ENCODE assay signal across 7 cellular contexts in the genomic region with DNA sequence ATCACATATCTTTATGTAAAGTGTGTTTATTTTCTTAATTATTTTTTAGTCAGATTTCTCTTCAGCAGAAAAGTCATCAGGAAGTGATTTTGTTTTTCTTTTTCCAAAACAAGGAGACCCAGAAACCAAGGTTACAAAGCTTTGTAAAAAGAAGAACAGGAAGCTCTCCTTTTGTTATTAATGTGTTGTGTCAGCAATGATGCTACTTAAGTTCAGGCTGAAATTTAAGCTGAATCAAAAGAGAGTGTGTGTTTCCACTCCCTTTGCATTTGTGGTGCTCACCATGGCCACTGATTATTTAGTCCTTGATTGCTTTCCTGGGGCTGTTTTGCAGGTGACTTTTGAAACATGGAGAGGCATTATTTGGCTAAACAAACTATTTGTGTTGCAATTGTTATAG.
DNase-seq lines count a peak whose midpoint lies in the region; ATAC-seq and TF ChIP-seq lines count a peak whose summit lies in the region.

No MANE protein-coding gene starts in this region.

- no peak overlapping the region for H3K14ac ChIP-seq in neuronal stem cell (ENCODE audit: low read length)

- peak overlapping the region; percentile 94 for H3K27ac Mint-ChIP-seq in activated CD8-positive, alpha-beta T cell treated with anti-CD3 and anti-CD28 coated beads for 36 hours

- H3K9me3 ChIP-seq in neuronal stem cell (replicated peaks in 1 of 2; ENCODE audit: control insufficient read depth in 2 of 2, insufficient read depth in 1 of 2, low read depth in 1 of 2, low read length in 2 of 2) = no peaks in the 10 kb centered on the region

- no peak overlapping the region for H3K4ac ChIP-seq in neuronal stem cell (ENCODE audit: low read length)

- H3K4me2 ChIP-seq in neuronal stem cell (ENCODE audit: insufficient read depth, low read length, poor library complexity, severe bottlenecking) = no peak overlapping the region

- no peak overlapping the region for H3K4me3 ChIP-seq in neuronal stem cell (ENCODE audit: low read length in 2 of 2)

- H3K27ac ChIP-seq in neuronal stem cell (replicated peaks; ENCODE audit: low read length) = no peak overlapping the region

- H3K9ac ChIP-seq in neuronal stem cell (ENCODE audit: low read depth, low read length, poor library complexity) = no peak overlapping the region

- H3K36me3 Mint-ChIP-seq in activated CD8-positive, alpha-beta T cell treated with anti-CD3 and anti-CD28 coated beads for 36 hours (ENCODE audit: low read depth) = peaks cover 4% of the 10 kb centered on the region

- H3K4me3 Mint-ChIP-seq in activated CD8-positive, alpha-beta T cell treated with anti-CD3 and anti-CD28 coated beads for 36 hours = peak overlapping the region; percentile 69

- no peak overlapping the region for H4K8ac ChIP-seq in neuronal stem cell (ENCODE audit: low read depth, low read length)

- H3K4me1 Mint-ChIP-seq in activated CD8-positive, alpha-beta T cell treated with anti-CD3 and anti-CD28 coated beads for 36 hours (ENCODE audit: low read depth) = peaks cover 46% of the 10 kb centered on the region

- DNase-seq in activated CD8-positive, alpha-beta T cell treated with anti-CD3 and anti-CD28 coated beads for 36 hours = peak; percentile 12
- DNase-seq in neuronal stem cell (ENCODE audit: low spot score) (no peak), NCI-H187 (lab: John Stamatoyannopoulos, UW) (no peak)
- no peak for DNase-seq in effector CD4-positive, alpha-beta T cell

- H2BK15ac ChIP-seq in neuronal stem cell (ENCODE audit: low read length) = no peak overlapping the region

- no peak overlapping the region for H3K18ac ChIP-seq in neuronal stem cell (ENCODE audit: low read length)

- H3K9me3 Mint-ChIP-seq in activated CD8-positive, alpha-beta T cell treated with anti-CD3 and anti-CD28 coated beads for 36 hours = peaks cover 8% of the 10 kb centered on the region

- no peaks in the 10 kb centered on the region for H3K36me3 ChIP-seq in neuronal stem cell (replicated peaks in 1 of 2; ENCODE audit: control insufficient read depth in 2 of 2, insufficient read depth in 2 of 2, low read length in 2 of 2)

- H3K79me1 ChIP-seq in neuronal stem cell (ENCODE audit: low read depth, low read length) = no peaks in the 10 kb centered on the region

- CTCF ChIA-PET in activated CD8-positive, alpha-beta T cell treated with anti-CD3 and anti-CD28 coated beads for 36 hours (lab: Charles Lee) = interaction anchor here (0.8 to 1.5 kb wide), 3 partner anchors 10 to 86 kb away, joined by 3 to 5 read pairs (median 4); no protein-coding TSS in a partner anchor

- H3K4me1 ChIP-seq in neuronal stem cell (ENCODE audit: control insufficient read depth in 2 of 2, insufficient read depth in 1 of 2, low read depth in 1 of 2, low read length in 2 of 2) = peaks cover 9 to 11% of the 10 kb centered on the region in 2 donors

- H2BK12ac ChIP-seq in neuronal stem cell (ENCODE audit: low read length) = no peak overlapping the region

- no peak overlapping the region for H2AK5ac ChIP-seq in neuronal stem cell (ENCODE audit: low read depth, low read length)

- no peak overlapping the region for H3K23ac ChIP-seq in neuronal stem cell (ENCODE audit: low read depth, low read length, poor library complexity)

- ATAC-seq in GM19035 (IDR thresholded peaks at IDR 0.05; ENCODE audit: unreplicated experiment) = peak; percentile 39
- peak; percentile 20 for ATAC-seq in HG03439 (IDR thresholded peaks at IDR 0.05; ENCODE audit: unreplicated experiment)
- ATAC-seq in activated CD8-positive, alpha-beta T cell treated with anti-CD3 and anti-CD28 coated beads for 36 hours = peak; percentile 38
- no peak for ATAC-seq in GM18519 (IDR thresholded peaks at IDR 0.05; ENCODE audit: low FRiP score, unreplicated experiment)

- intact Hi-C loops in activated CD8-positive, alpha-beta T cell treated with anti-CD3 and anti-CD28 coated beads for 36 hours (cut with micrococcal nuclease) = loop anchor here (5.0 kb wide), 1 partner anchor 157 kb away; the partner anchor contains the start of gene ATP2B1

- POLR2A ChIA-PET in activated CD8-positive, alpha-beta T cell treated with anti-CD3 and anti-CD28 coated beads for 36 hours (lab: Charles Lee) = interaction anchor here (0.8 to 1.9 kb wide), 6 partner anchors 13 to 155 kb away, joined by 3 to 7 read pairs (median 4); no protein-coding TSS in a partner anchor

- H2AFZ ChIP-seq in neuronal stem cell (ENCODE audit: low read length) = peak overlapping the region; percentile 67

- H3K27me3 ChIP-seq in neuronal stem cell (ENCODE audit: control insufficient read depth in 3 of 3, insufficient read depth in 3 of 3, low read depth in 1 of 3, low read length in 3 of 3) = no peaks in the 10 kb centered on the region

- no peak overlapping the region for H2BK120ac ChIP-seq in neuronal stem cell (ENCODE audit: low read depth, low read length)

- no peaks in the 10 kb centered on the region for H3K27me3 Mint-ChIP-seq in activated CD8-positive, alpha-beta T cell treated with anti-CD3 and anti-CD28 coated beads for 36 hours

- no peak for TF ChIP-seq CTCF in activated CD8-positive, alpha-beta T cell treated with anti-CD3 and anti-CD28 coated beads for 36 hours (IDR thresholded peaks at IDR 0.05)

- H4K91ac ChIP-seq in neuronal stem cell (ENCODE audit: low read depth, low read length, poor library complexity) = no peak overlapping the region

- no peak overlapping the region for H2BK5ac ChIP-seq in neuronal stem cell (ENCODE audit: low read length)
